ENCODE assay signal across 9 cellular contexts in genomic region chr14:55339770-55340169, GRCh38.
DNase-seq lines count a peak whose midpoint lies in the region; ATAC-seq and TF ChIP-seq lines count a peak whose summit lies in the region.
"Had no signal": no experiment of that assay in that cellular context is flagged by ENCODE, and none has a peak within 500 bp of the region (broad histone marks: within the 10 kb centered on the region; RNA-seq: fewer than 3 reads in every experiment).

No MANE protein-coding gene starts in this region.

- no peak for TF ChIP-seq CTCF in esophagus muscularis mucosa (IDR thresholded peaks at IDR 0.05)

- intact Hi-C loops in esophagus muscularis mucosa (cut with DNase I): no loop called here

- 68% methylated on average over 2 of the region's 2 CpGs for WGBS in esophagus muscularis mucosa

- TF ChIP-seq POLR2A in esophagus muscularis mucosa (IDR thresholded peaks at IDR 0.05; ENCODE audit: low read depth): no peak

- no peak for TF ChIP-seq EP300 in esophagus muscularis mucosa (IDR thresholded peaks at IDR 0.05)

- H3K4me3 ChIP-seq in esophagus muscularis mucosa: no peak overlapping the region
- H3K4me3 ChIP-seq: SJSA1 had no signal

- peaks cover 17 to 26% (median 19%) of the 10 kb centered on the region in 4 donors for H3K4me1 ChIP-seq in esophagus muscularis mucosa

- no peaks in the 10 kb centered on the region for H3K27me3 ChIP-seq in esophagus muscularis mucosa
- H3K27me3 ChIP-seq: SJSA1 had no signal

- no peaks in the 10 kb centered on the region for H3K36me3 ChIP-seq in esophagus muscularis mucosa

- H3K9me3 ChIP-seq in esophagus muscularis mucosa: no peaks in the 10 kb centered on the region
- H3K9me3 ChIP-seq: SJSA1 had no signal

- H3K27ac ChIP-seq in esophagus muscularis mucosa (replicated peaks in 1 of 4): no peak overlapping the region
- H3K27ac ChIP-seq: SJSA1 had no signal

- peak; percentile 19 for DNase-seq in activated gamma-delta T cell treated with anti-CD3 and anti-CD28 coated beads, Interleukin-2, amount 50 U/mL, for 16 hours (ENCODE audit: low read depth)
- DNase-seq in activated gamma-delta T cell treated with Interleukin-2 at 50 U/mL for 16 hours: no peak
- DNase-seq in activated CD4-positive, alpha-beta T cell treated with anti-CD3 and anti-CD28 coated beads, Interleukin-2, amount 50 U/mL, for 48 hours: peak; percentile 9 to 44
- peak; percentile 34 for DNase-seq in stimulated activated CD8-positive, alpha-beta memory T cell treated with anti-CD3 and anti-CD28 coated beads, Interleukin-4, amount 100 ng/mL, for 48 hours
- DNase-seq in esophagus muscularis mucosa (ENCODE audit: extremely low spot score): no peak
- DNase-seq in KG1 (lab: John Stamatoyannopoulos, UW): no peak
- DNase-seq in NCI-H1436 (lab: John Stamatoyannopoulos, UW): no peak

- ATAC-seq in HG02938 (IDR thresholded peaks at IDR 0.05; ENCODE audit: unreplicated experiment): peak; percentile 80

Comparison
In these comparisons a context has a peak if more than half of its experiments do, and no peak if none do; other contexts are left out.
1. DNase-seq: peak in activated gamma-delta T cell treated with anti-CD3 and anti-CD28 coated beads, Interleukin-2, amount 50 U/mL, for 16 hours (single experiment), activated CD4-positive, alpha-beta T cell treated with anti-CD3 and anti-CD28 coated beads, Interleukin-2, amount 50 U/mL, for 48 hours (2 of 2) and stimulated activated CD8-positive, alpha-beta memory T cell treated with anti-CD3 and anti-CD28 coated beads, Interleukin-4, amount 100 ng/mL, for 48 hours (single experiment); none in activated gamma-delta T cell treated with Interleukin-2 at 50 U/mL for 16 hours (single experiment), esophagus muscularis mucosa (single experiment), KG1 (single experiment) and NCI-H1436 (single experiment).